21 cellular contexts compared by ENCODE assay signal in the genomic region with DNA sequence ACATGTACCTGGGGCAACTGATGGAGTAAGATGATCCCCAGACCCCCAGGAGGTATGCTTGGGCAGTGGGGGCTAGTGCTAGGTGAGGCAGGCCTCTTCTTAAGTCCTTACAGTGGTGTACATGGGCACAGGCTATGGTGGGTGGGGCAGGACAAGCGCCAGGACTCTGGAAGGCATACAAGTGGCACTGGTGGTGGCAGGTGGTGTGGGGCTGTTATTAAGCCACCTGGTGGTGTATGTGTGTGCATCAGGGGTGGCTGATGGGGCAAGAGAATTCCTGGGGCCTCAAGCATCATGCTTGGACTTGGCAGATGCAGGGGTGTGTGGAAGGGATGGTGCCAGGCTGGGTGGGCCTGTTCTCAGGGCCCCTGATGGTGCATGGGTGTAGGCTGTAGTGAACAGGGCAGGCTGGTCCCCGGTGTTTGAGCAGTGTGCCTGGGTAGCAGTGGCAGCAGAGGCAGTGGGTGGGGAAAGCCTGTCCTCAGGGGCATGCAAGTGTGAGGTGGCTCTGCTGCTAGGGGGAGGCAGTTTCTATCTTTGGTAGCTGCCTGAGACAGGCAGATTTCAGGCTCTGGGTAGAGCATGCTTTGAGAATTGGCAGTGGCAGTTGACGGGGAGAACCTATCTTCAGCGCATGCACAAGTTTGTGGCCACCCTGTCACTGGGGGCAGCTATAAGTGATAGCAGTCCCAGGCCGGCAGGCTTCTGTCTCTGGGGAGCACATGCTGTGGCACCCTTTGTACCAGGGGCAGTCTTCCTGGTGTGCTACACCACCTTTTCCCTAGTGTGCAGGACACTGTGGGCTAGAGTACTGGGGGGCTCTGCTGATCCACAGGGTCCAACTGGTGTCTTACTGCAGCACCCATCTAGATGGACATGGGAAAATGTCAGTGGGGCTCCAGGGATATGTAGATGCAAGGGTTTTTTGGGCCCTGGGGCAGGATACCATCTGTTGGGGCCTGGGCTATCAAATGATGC. TPM values are rescaled to one million over a fixed set of nuclear protein-coding genes. Genes with fewer than 3 reads are reported as not detected.
DNase-seq lines count a peak whose midpoint lies in the region; ATAC-seq and TF ChIP-seq lines count a peak whose summit lies in the region.
"Had no signal": no experiment of that assay in that cellular context is flagged by ENCODE, and none has a peak within 500 bp of the region (broad histone marks: within the 10 kb centered on the region; RNA-seq: fewer than 3 reads in every experiment).

No MANE protein-coding gene starts in this region.

- no peak overlapping the region for H3K9ac ChIP-seq in mesendoderm (ENCODE audit: low read length)
- H3K9ac ChIP-seq: parathyroid adenoma, SK-N-SH had no signal

- no peak overlapping the region for H3K23ac ChIP-seq in mesendoderm (ENCODE audit: low read length)

- no peak overlapping the region for H2BK15ac ChIP-seq in mesendoderm (replicated peaks; ENCODE audit: low read depth)

- DNase-seq in DMS53 (lab: John Stamatoyannopoulos, UW) (peak; percentile 32), DMS53 treated with DMSO at 0.1 percent for 48 hours (lab: John Stamatoyannopoulos, UW; ENCODE audit: unreplicated experiment) (no peak), GM13976 (ENCODE audit: low spot score) (peak; percentile 11), NCI-H526 treated with DMSO at 0.1 percent for 48 hours (lab: John Stamatoyannopoulos, UW) (no peak), mesendoderm (no peak)
- no peak for DNase-seq in effector memory CD8-positive, alpha-beta T cell
- DNase-seq: activated CD4-positive, alpha-beta T cell treated with anti-CD3 and anti-CD28 coated beads, Interleukin-2, amount 50 U/mL, for 4 hours; activated T-cell treated with anti-CD3 and anti-CD28 coated beads for 4 hours; DMS79; dorsolateral prefrontal cortex; head of caudate nucleus; naive B cell; NCI-H1436 treated with DMSO at 0.1 percent for 48 hours; NCI-H510A treated with DMSO at 0.1 percent for 48 hours; SK-N-SH had no signal

- H3K27me3 ChIP-seq in mesendoderm (ENCODE audit: insufficient read depth, low read length, poor library complexity) = no peaks in the 10 kb centered on the region
- H3K27me3 ChIP-seq: dorsolateral prefrontal cortex, suprapubic skin had no signal

- H4K8ac ChIP-seq in mesendoderm (ENCODE audit: low read depth, low read length) = no peak overlapping the region

- H3K36me3 ChIP-seq in mesendoderm (ENCODE audit: control insufficient read depth, insufficient read depth, low read length) = no peaks in the 10 kb centered on the region
- H3K36me3 ChIP-seq: suprapubic skin had no signal

- peaks cover 6% of the 10 kb centered on the region for H3K36me3 Mint-ChIP-seq in effector memory CD8-positive, alpha-beta T cell (ENCODE audit: insufficient read depth)
- peaks cover 16% of the 10 kb centered on the region for H3K36me3 Mint-ChIP-seq in stimulated activated memory B cell treated with anti-CD40 and anti-IgM and Interleukin-4, amounts not matched to agents 10 μg/mL and 1 μg/mL and 100 μg/mL, for 72 hours

- H3K27ac Mint-ChIP-seq in effector memory CD8-positive, alpha-beta T cell = peak overlapping the region; percentile 47 to 93
- H3K27ac Mint-ChIP-seq in stimulated activated memory B cell treated with anti-CD40 and anti-IgM and Interleukin-4, amounts not matched to agents 10 μg/mL and 1 μg/mL and 100 μg/mL, for 72 hours = no peak overlapping the region
- H3K27ac Mint-ChIP-seq: memory B cell, naive B cell had no signal

- no peaks in the 10 kb centered on the region for H3K79me1 ChIP-seq in mesendoderm (ENCODE audit: low read length)

- H2AK5ac ChIP-seq in mesendoderm (ENCODE audit: low read length) = no peak overlapping the region

- H3K18ac ChIP-seq in mesendoderm (ENCODE audit: low read length) = no peak overlapping the region

- H2BK5ac ChIP-seq in mesendoderm (ENCODE audit: low read length) = no peak overlapping the region

- TF ChIP-seq CTCF in GM13976 (IDR thresholded peaks at IDR 0.05; ENCODE audit: borderline replicate concordance, control extremely low read depth, extremely low read depth, insufficient read depth, missing control alignments) = no peak

- no peak overlapping the region for H2BK120ac ChIP-seq in mesendoderm (ENCODE audit: low read depth, low read length)

- no peak overlapping the region for H3K27ac ChIP-seq in mesendoderm (ENCODE audit: low read depth, low read length)
- H3K27ac ChIP-seq: 22Rv1, dorsolateral prefrontal cortex, parathyroid adenoma, suprapubic skin had no signal

- ATAC-seq in effector memory CD8-positive, alpha-beta T cell (replicated peaks) = no peak
- ATAC-seq in stimulated activated memory B cell treated with anti-CD40 and anti-IgM and Interleukin-4, amounts not matched to agents 10 μg/mL and 1 μg/mL and 100 μg/mL, for 72 hours = peak; percentile 41
- no peak for ATAC-seq in GM18861 (IDR thresholded peaks at IDR 0.05; ENCODE audit: unreplicated experiment)

- H3K9me3 Mint-ChIP-seq in effector memory CD8-positive, alpha-beta T cell = peaks cover 17 to 26% of the 10 kb centered on the region in 2 donors
- peaks cover 15% of the 10 kb centered on the region for H3K9me3 Mint-ChIP-seq in stimulated activated memory B cell treated with anti-CD40 and anti-IgM and Interleukin-4, amounts not matched to agents 10 μg/mL and 1 μg/mL and 100 μg/mL, for 72 hours

- no peak overlapping the region for H3K4me3 ChIP-seq in mesendoderm (ENCODE audit: low read length)
- H3K4me3 ChIP-seq: dorsolateral prefrontal cortex, suprapubic skin had no signal

- in situ Hi-C loops in GM13976 (cut with MboI; ENCODE audit: low sequenced_read_pairs, unreplicated experiment) = no loop called here

- H3K79me2 ChIP-seq in mesendoderm (ENCODE audit: control insufficient read depth, insufficient read depth, low read length) = no peaks in the 10 kb centered on the region
- H3K79me2 ChIP-seq: parathyroid adenoma had no signal

- H3K4me1 ChIP-seq in mesendoderm (ENCODE audit: control insufficient read depth, low read depth, low read length) = no peaks in the 10 kb centered on the region
- H3K4me1 ChIP-seq: parathyroid adenoma, suprapubic skin had no signal

- H3K27me3 Mint-ChIP-seq in effector memory CD8-positive, alpha-beta T cell = no peaks in the 10 kb centered on the region
- H3K27me3 Mint-ChIP-seq in stimulated activated memory B cell treated with anti-CD40 and anti-IgM and Interleukin-4, amounts not matched to agents 10 μg/mL and 1 μg/mL and 100 μg/mL, for 72 hours = peaks cover 66% of the 10 kb centered on the region

- no peak overlapping the region for H3K4ac ChIP-seq in mesendoderm (ENCODE audit: low read depth, low read length)

- WGBS in mesendoderm (ENCODE audit: extremely low coverage, insufficient coverage, low lambda C conversion rate) = no CpG with 5 or more reads among the region's 5 CpGs

- no peak overlapping the region for H3K4me2 ChIP-seq in mesendoderm (ENCODE audit: low read length)
- H3K4me2 ChIP-seq: SK-N-SH had no signal

- H3K4me1 Mint-ChIP-seq in effector memory CD8-positive, alpha-beta T cell (ENCODE audit: low read depth in 2 of 2) = peaks cover 53 to 54% of the 10 kb centered on the region in 2 donors
- H3K4me1 Mint-ChIP-seq in stimulated activated memory B cell treated with anti-CD40 and anti-IgM and Interleukin-4, amounts not matched to agents 10 μg/mL and 1 μg/mL and 100 μg/mL, for 72 hours = no peaks in the 10 kb centered on the region
- H3K4me1 Mint-ChIP-seq: naive B cell had no signal

- H4K5ac ChIP-seq in mesendoderm (ENCODE audit: low read length) = no peak overlapping the region

- peak overlapping the region in 1 of 2 donors; percentile 15 for H3K4me3 Mint-ChIP-seq in effector memory CD8-positive, alpha-beta T cell
- H3K4me3 Mint-ChIP-seq in stimulated activated memory B cell treated with anti-CD40 and anti-IgM and Interleukin-4, amounts not matched to agents 10 μg/mL and 1 μg/mL and 100 μg/mL, for 72 hours = no peak overlapping the region
- H3K4me3 Mint-ChIP-seq: memory B cell had no signal

- H3K56ac ChIP-seq in mesendoderm (ENCODE audit: low read length) = no peak overlapping the region

RNA-seq across cellular contexts. Expression of gene ABCD2, which starts 52.6 kb away (rescaled TPM):
- under 0.01 TPM for polyA plus RNA-seq in mesendoderm (2013, experiment 1 of 2)
- polyA plus RNA-seq in mesendoderm (2013, experiment 2 of 2) = 0.01 TPM

Comparison
In these comparisons a context has a peak if more than half of its experiments do, and no peak if none do; other contexts are left out.
1. DNase-seq: peak in DMS53 (single experiment) and GM13976 (single experiment); none in DMS53 treated with DMSO at 0.1 percent for 48 hours (single experiment), effector memory CD8-positive, alpha-beta T cell (0 of 3), NCI-H526 treated with DMSO at 0.1 percent for 48 hours (single experiment) and mesendoderm (single experiment).